In genomic region chr13:112203614-112204013, GRCh38 we compare ENCODE assay signal across 18 cellular contexts.
"Had no signal": no experiment of that assay in that cellular context is flagged by ENCODE, and none has a peak within 500 bp of the region (broad histone marks: within the 10 kb centered on the region; RNA-seq: fewer than 3 reads in every experiment).

No MANE protein-coding gene starts in this region.

- H3K4me1 ChIP-seq: parathyroid adenoma, prostate gland had no signal

- H3K27ac ChIP-seq: parathyroid adenoma, prostate gland, spleen, tibial nerve had no signal

- H2AFZ ChIP-seq: parathyroid adenoma had no signal

- H3K79me2 ChIP-seq: parathyroid adenoma had no signal

- H3K9ac ChIP-seq: parathyroid adenoma had no signal

- H3K4me1 Mint-ChIP-seq: stimulated activated memory B cell treated with anti-CD40 and anti-IgM and Interleukin-4, amounts not matched to agents 10 μg/mL and 1 μg/mL and 100 μg/mL, for 72 hours had no signal

- H3K4me3 Mint-ChIP-seq: dendritic cell treated with granulocyte-macrophage colony-stimulating factor and Interleukin-4, amounts not matched to agents 40 ng/mL and 50 ng/mL, for 4 days; effector memory CD8-positive, alpha-beta T cell; naive thymus-derived CD8-positive, alpha-beta T cell; stimulated activated memory B cell treated with anti-CD40 and anti-IgM and Interleukin-4, amounts not matched to agents 10 μg/mL and 1 μg/mL and 100 μg/mL, for 72 hours; stimulated activated naive CD8-positive, alpha-beta T cell treated with anti-CD3 and anti-CD28 coated beads, Interleukin-15, Interleukin-2, amounts not matched to agents 100 ng/mL and 50 ng/mL, for 24 hours had no signal

- H3K9me3 ChIP-seq: heart left ventricle, prostate gland, spleen, tibial nerve had no signal

- H3K36me3 ChIP-seq: heart left ventricle, prostate gland, spleen, tibial nerve had no signal

- H3K9me3 Mint-ChIP-seq: dendritic cell treated with granulocyte-macrophage colony-stimulating factor and Interleukin-4, amounts not matched to agents 40 ng/mL and 50 ng/mL, for 4 days; effector memory CD8-positive, alpha-beta T cell; naive thymus-derived CD8-positive, alpha-beta T cell; stimulated activated memory B cell treated with anti-CD40 and anti-IgM and Interleukin-4, amounts not matched to agents 10 μg/mL and 1 μg/mL and 100 μg/mL, for 72 hours; stimulated activated naive CD8-positive, alpha-beta T cell treated with anti-CD3 and anti-CD28 coated beads, Interleukin-15, Interleukin-2, amounts not matched to agents 100 ng/mL and 50 ng/mL, for 24 hours had no signal

- H3K27ac Mint-ChIP-seq: dendritic cell treated with granulocyte-macrophage colony-stimulating factor and Interleukin-4, amounts not matched to agents 40 ng/mL and 50 ng/mL, for 4 days; effector memory CD8-positive, alpha-beta T cell; naive thymus-derived CD8-positive, alpha-beta T cell; stimulated activated memory B cell treated with anti-CD40 and anti-IgM and Interleukin-4, amounts not matched to agents 10 μg/mL and 1 μg/mL and 100 μg/mL, for 72 hours; stimulated activated naive CD8-positive, alpha-beta T cell treated with anti-CD3 and anti-CD28 coated beads, Interleukin-15, Interleukin-2, amounts not matched to agents 100 ng/mL and 50 ng/mL, for 24 hours had no signal

- ATAC-seq: effector memory CD8-positive, alpha-beta T cell; naive thymus-derived CD8-positive, alpha-beta T cell; sciatic nerve; stimulated activated memory B cell treated with anti-CD40 and anti-IgM and Interleukin-4, amounts not matched to agents 10 μg/mL and 1 μg/mL and 100 μg/mL, for 72 hours had no signal

- DNase-seq: effector memory CD8-positive, alpha-beta T cell; foreskin melanocyte; heart left ventricle; hippocampal formation; kidney glomerular epithelial cell; mesendoderm; spleen; stimulated activated CD4-positive, alpha-beta T cell treated with anti-CD3 and anti-CD28 coated beads, Interleukin-15, amount 100 ng/mL, for 24 hours; stimulated activated CD4-positive, alpha-beta T cell treated with anti-CD3 and anti-CD28 coated beads, Interleukin-1b, Interleukin-23, amount 100 ng/mL, for 48 hours; stimulated activated CD4-positive, alpha-beta T cell treated with anti-CD3 and anti-CD28 coated beads, Interleukin-4, amount 100 ng/mL, for 24 hours had no signal

- H3K4me3 ChIP-seq: heart left ventricle, prostate gland, spleen, tibial nerve had no signal

- H3K36me3 Mint-ChIP-seq: naive thymus-derived CD8-positive, alpha-beta T cell; stimulated activated memory B cell treated with anti-CD40 and anti-IgM and Interleukin-4, amounts not matched to agents 10 μg/mL and 1 μg/mL and 100 μg/mL, for 72 hours had no signal
